Comparison of ENCODE assay signal across 8 cellular contexts in the genomic region with DNA sequence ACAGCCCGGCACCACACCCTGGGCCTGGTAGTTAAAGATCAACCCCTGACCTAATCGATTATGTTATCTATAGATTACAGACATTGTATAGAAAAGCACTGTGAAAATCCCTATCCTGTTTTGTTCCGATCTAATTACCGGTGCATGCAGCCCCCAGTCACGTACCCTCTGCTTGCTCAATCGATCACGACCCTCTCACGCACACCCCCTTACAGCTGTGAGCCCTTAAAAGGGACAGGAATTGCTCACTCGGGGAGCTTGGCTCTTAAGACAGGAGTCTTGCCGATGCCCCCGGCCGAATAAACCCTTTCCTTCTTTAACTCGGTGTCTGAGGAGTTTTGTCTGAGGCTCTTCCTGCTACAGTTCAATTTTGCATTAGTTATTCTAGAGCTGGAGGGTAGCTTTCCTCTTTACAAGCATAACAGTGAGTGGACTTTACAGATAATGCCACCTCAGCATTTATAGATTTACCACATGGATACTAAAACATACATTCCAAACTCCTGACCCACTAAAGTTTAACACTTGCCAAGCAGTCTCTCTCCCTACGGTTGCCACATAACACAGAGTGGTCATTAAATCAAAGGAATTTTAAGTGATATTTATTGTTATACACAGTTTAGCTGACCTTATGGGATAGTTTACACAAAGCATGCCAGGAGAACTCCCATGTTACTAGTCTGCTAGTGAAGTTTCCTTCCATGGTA.
DNase-seq lines count a peak whose midpoint lies in the region; FAIRE-seq and TF ChIP-seq lines count a peak whose summit lies in the region.
"Not testable (repeated sequence)": the region's sequence is repeated elsewhere in the genome, so short reads cannot be mapped to it uniquely, and the experiment has no call there.

No MANE protein-coding gene starts in this region.

- H3K36me3 Mint-ChIP-seq in HFFc6 (ENCODE audit: low read depth) = not testable (repeated sequence)

- H3K4me3 Mint-ChIP-seq in HFFc6 = not testable (repeated sequence)

- H3K27ac Mint-ChIP-seq in HFFc6 = not testable (repeated sequence)

- in situ Hi-C loops in astrocyte of the spinal cord (cut with HindIII; ENCODE audit: low sequenced_read_pairs) = not testable (repeated sequence)

- H3K36me3 ChIP-seq in hepatocyte (replicated peaks; ENCODE audit: insufficient read depth, low read depth) = not testable (repeated sequence)

- peaks cover 11% of the 10 kb centered on the region for H3K27me3 Mint-ChIP-seq in HFFc6 (ENCODE audit: insufficient read depth)

- WGBS in hepatocyte (ENCODE audit: low lambda C conversion rate, missing lambda C conversion rate) = 63% methylated on average over 14 of the region's 14 CpGs

- not testable (repeated sequence) for H3K9me2 ChIP-seq in hepatocyte (replicated peaks; ENCODE audit: insufficient read depth)

- H3K4me3 ChIP-seq in astrocyte of the spinal cord (ENCODE audit: low read depth, low read length); hepatocyte; retinal pigment epithelial cell (ENCODE audit: low read length): not testable (repeated sequence)

- not testable (repeated sequence) for H3K9me3 Mint-ChIP-seq in HFFc6

- H3K4me1 ChIP-seq in hepatocyte (ENCODE audit: insufficient read depth) = not testable (repeated sequence)

- TF ChIP-seq CTCF in HFFc6 (IDR thresholded peaks at IDR 0.05); astrocyte of the spinal cord (IDR thresholded peaks at IDR 0.05; ENCODE audit: low read depth, low read length); hepatocyte (IDR thresholded peaks at IDR 0.05; ENCODE audit: poor library complexity); retinal pigment epithelial cell (conservative IDR thresholded peaks at IDR 0.05; ENCODE audit: low read depth, low read length): not testable (repeated sequence)

- not testable (repeated sequence) for H3K9me3 ChIP-seq in hepatocyte (ENCODE audit: low read depth)

- not testable (repeated sequence) for H2AFZ ChIP-seq in hepatocyte

- H4K20me1 ChIP-seq in hepatocyte (ENCODE audit: insufficient read depth, poor library complexity, severe bottlenecking) = not testable (repeated sequence)

- peaks cover 10% of the 10 kb centered on the region for H3K4me1 Mint-ChIP-seq in HFFc6 (ENCODE audit: low read depth)

- DNase-seq in A172 (ENCODE audit: low spot score) (peak; percentile 40), Daoy (ENCODE audit: low read depth) (peak; percentile 43), HFFc6 (peak; percentile 82), RCC 7860 (ENCODE audit: low spot score) (peak; percentile 13), astrocyte of the spinal cord (ENCODE audit: low read depth, low spot score) (peak; percentile 78), fibroblast of gingiva (ENCODE audit: low read depth) (peak; percentile 78), hepatocyte (ENCODE audit: low spot score) (peak; percentile 13), retinal pigment epithelial cell (ENCODE audit: low read depth) (peak; percentile 55)

- not testable (repeated sequence) for H3K27me3 ChIP-seq in hepatocyte

- not testable (repeated sequence) for H3K4me2 ChIP-seq in hepatocyte

- H3K27ac ChIP-seq in hepatocyte = not testable (repeated sequence)

- FAIRE-seq in RCC 7860 (lab: Jason Lieb, UNC) = not testable (repeated sequence)

- not testable (repeated sequence) for H3K79me2 ChIP-seq in hepatocyte

Comparison
In these comparisons a context has a peak if more than half of its experiments do, and no peak if none do; other contexts are left out.
1. DNase-seq: peak in every context shown above with its lines; median percentile 82 in HFFc6; 78 in astrocyte of the spinal cord; 78 in fibroblast of gingiva; 55 in retinal pigment epithelial cell; 43 in Daoy; 40 in A172; 13 in RCC 7860; 13 in hepatocyte.